Comparison of ENCODE assay signal across 26 cellular contexts in genomic region chr18:5146093-5146492, GRCh38. TPM values are rescaled to one million over a fixed set of nuclear protein-coding genes. Genes with fewer than 3 reads are reported as not detected.
"Had no signal": no experiment of that assay in that cellular context is flagged by ENCODE, and none has a peak within 500 bp of the region (broad histone marks: within the 10 kb centered on the region; RNA-seq: fewer than 3 reads in every experiment).

No MANE protein-coding gene starts in this region.

- H3K27me3 ChIP-seq: stomach, suprapubic skin, testis, thyroid gland, tibial artery, tibial nerve, transverse colon, upper lobe of left lung, upper lobe of right lung, uterus, vagina had no signal

- H3K4me3 ChIP-seq: stomach, suprapubic skin, testis, thoracic aorta, thyroid gland, tibial artery, tibial nerve, transverse colon, upper lobe of left lung, upper lobe of right lung, uterus, vagina had no signal

- DNase-seq: stimulated activated CD4-positive, alpha-beta T cell treated with anti-CD3 and anti-CD28 coated beads, Interleukin-2, amount 100 ng/mL, for 48 hours; stimulated activated CD4-positive, alpha-beta T cell treated with anti-CD3 and anti-CD28 coated beads, Interleukin-4, amount 100 ng/mL, for 1 hour; stimulated activated CD4-positive, alpha-beta T cell treated with anti-CD3 and anti-CD28 coated beads, Interleukin-4, amount 100 ng/mL, for 24 hours; stimulated activated CD4-positive, alpha-beta T cell treated with anti-CD3 and anti-CD28 coated beads, Interleukin-4, amount 100 ng/mL, for 4 hours; stimulated activated CD8-positive, alpha-beta memory T cell treated with anti-CD3 and anti-CD28 coated beads, Interleukin-4, amount 100 ng/mL, for 48 hours; stimulated activated naive B cell treated with anti-CD40 and anti-IgM and Interleukin-4, amounts not matched to agents 10 μg/mL and 1 μg/mL and 100 μg/mL, for 72 hours; stimulated activated naive CD4-positive, alpha-beta T cell; stimulated activated naive CD4-positive, alpha-beta T cell treated with Interleukin-2 at 50 U/mL for 16 hours; stimulated activated naive CD8-positive, alpha-beta T cell treated with anti-CD3 and anti-CD28 coated beads, Interleukin-15, amount 100 ng/mL, for 72 hours; stimulated activated naive CD8-positive, alpha-beta T cell treated with anti-CD3 and anti-CD28 coated beads, Interleukin-15, Interleukin-2, amounts not matched to agents 100 U/mL and 50 U/mL, for 24 hours; stomach; testis; thyroid gland; tibial artery; transverse colon; trophoblast cell; upper lobe of left lung; upper lobe of right lung; uterus had no signal

- H3K36me3 ChIP-seq: stomach, suprapubic skin, thoracic aorta, thyroid gland, tibial artery, tibial nerve, transverse colon, upper lobe of left lung, upper lobe of right lung, uterus, vagina had no signal

- ATAC-seq: stimulated activated effector memory CD8-positive, alpha-beta T cell treated with anti-CD3 and anti-CD28 coated beads, Interleukin-12 subunit alpha, Interleukin-12 subunit beta, amount 100 ng/mL, for 72 hours; stimulated activated memory B cell treated with anti-CD40 and anti-IgM and Interleukin-4, amounts not matched to agents 10 μg/mL and 1 μg/mL and 100 μg/mL, for 72 hours; stimulated activated naive B cell treated with anti-CD40 and anti-IgM and Interleukin-4, amounts not matched to agents 10 μg/mL and 1 μg/mL and 100 μg/mL, for 72 hours; stimulated activated naive CD8-positive, alpha-beta T cell treated with anti-CD3 and anti-CD28 coated beads, Interleukin-15, amount 100 ng/mL, for 72 hours; stimulated activated naive CD8-positive, alpha-beta T cell treated with anti-CD3 and anti-CD28 coated beads, Interleukin-15, Interleukin-2, amounts not matched to agents 100 U/mL and 50 U/mL, for 24 hours; upper lobe of right lung had no signal

- H3K27ac ChIP-seq: stomach, suprapubic skin, testis, thoracic aorta, thyroid gland, tibial artery, tibial nerve, transverse colon, upper lobe of left lung, upper lobe of right lung, uterus, vagina had no signal

- H3K4me1 ChIP-seq: stomach, suprapubic skin, testis, thyroid gland, tibial artery, transverse colon, upper lobe of left lung, upper lobe of right lung, uterus, vagina had no signal

- H3K9me3 ChIP-seq: suprapubic skin, testis, thoracic aorta, thyroid gland, tibial artery, tibial nerve, transverse colon, upper lobe of left lung, upper lobe of right lung, uterus, vagina had no signal

RNA-seq across cellular contexts. Expression of gene AKAIN1, which starts 51.0 kb away (rescaled TPM):
- polyA plus RNA-seq: thymus had no signal
